Comparison of ENCODE assay signal across 22 cellular contexts in genomic region chr3:186352369-186352768, GRCh38. TPM values are rescaled to one million over a fixed set of nuclear protein-coding genes. Genes with fewer than 3 reads are reported as not detected.
DNase-seq lines count a peak whose midpoint lies in the region; ATAC-seq and TF ChIP-seq lines count a peak whose summit lies in the region.
"Had no signal": no experiment of that assay in that cellular context is flagged by ENCODE, and none has a peak within 500 bp of the region (broad histone marks: within the 10 kb centered on the region; RNA-seq: fewer than 3 reads in every experiment).

No MANE protein-coding gene starts in this region.

- TF ChIP-seq CTCF in CD14-positive monocyte (IDR thresholded peaks at IDR 0.05) (no peak), HL-60 (IDR thresholded peaks at IDR 0.05; ENCODE audit: insufficient read depth, low read length) (no peak), gastroesophageal sphincter (IDR thresholded peaks at IDR 0.05) (no peak)

- no peaks in the 10 kb centered on the region for H3K9me3 ChIP-seq in gastroesophageal sphincter
- H3K9me3 ChIP-seq: A549 had no signal

- H3K4me3 ChIP-seq in HL-60 (replicated peaks; ENCODE audit: insufficient read depth, low read length): no peak overlapping the region
- no peak overlapping the region for H3K4me3 ChIP-seq in gastroesophageal sphincter
- H3K4me3 ChIP-seq: A549 had no signal

- TF ChIP-seq EP300 in gastroesophageal sphincter (IDR thresholded peaks at IDR 0.05): no peak

- peaks cover 0 to 61% (median 10%) of the 10 kb centered on the region in 3 donors for H3K4me1 ChIP-seq in gastroesophageal sphincter
- H3K4me1 ChIP-seq: A549 had no signal

- ATAC-seq in gastroesophageal sphincter (no peak), GM19351 (IDR thresholded peaks at IDR 0.05; ENCODE audit: unreplicated experiment) (no peak)
- ATAC-seq: A549, HCT116 had no signal

- no peak overlapping the region for H3K4me3 Mint-ChIP-seq in CD14-positive monocyte
- H3K4me3 Mint-ChIP-seq in activated CD4-positive, alpha-beta T cell treated with anti-CD3 and anti-CD28 coated beads, Interleukin-2, amount 10 ng/mL, durations not matched to agents 24 days and 14 days: no peak overlapping the region
- H3K4me3 Mint-ChIP-seq: CD4-positive, alpha-beta memory T cell; HFFc6 had no signal

- H3K27me3 ChIP-seq in HL-60 (ENCODE audit: insufficient read depth, poor library complexity, severe bottlenecking) (no peaks in the 10 kb centered on the region), gastroesophageal sphincter (no peaks in the 10 kb centered on the region)

- DNase-seq in NCI-H2171 treated with DMSO at 0.1 percent for 48 hours (lab: John Stamatoyannopoulos, UW) (peak; percentile 22), NCI-H2171 (lab: John Stamatoyannopoulos, UW) (no peak), CD14-positive monocyte (ENCODE audit: low spot score) (no peak), HL-60 (ENCODE audit: low read depth in 1 of 2, low spot score in 1 of 2) (peak in 1 of 2 experiments; percentile 47), SHP77 (lab: John Stamatoyannopoulos, UW) (no peak)
- DNase-seq in activated CD4-positive, alpha-beta T cell treated with anti-CD3 and anti-CD28 coated beads, Interleukin-2, amount 10 ng/mL, durations not matched to agents 24 days and 14 days: no peak
- DNase-seq: AML-193; CD4-positive, alpha-beta memory T cell; DMS53; DND-41; EL; GOT3; H7; HFFc6 had no signal

- H3K36me3 Mint-ChIP-seq in CD14-positive monocyte: peaks cover 7 to 14% of the 10 kb centered on the region in 2 donors
- H3K36me3 Mint-ChIP-seq in activated CD4-positive, alpha-beta T cell treated with anti-CD3 and anti-CD28 coated beads, Interleukin-2, amount 10 ng/mL, durations not matched to agents 24 days and 14 days (ENCODE audit: low read depth): no peaks in the 10 kb centered on the region
- H3K36me3 Mint-ChIP-seq: CD4-positive, alpha-beta memory T cell had no signal

- H3K27me3 Mint-ChIP-seq in CD14-positive monocyte (ENCODE audit: low read depth in 3 of 3): no peaks in the 10 kb centered on the region
- peaks cover 14% of the 10 kb centered on the region for H3K27me3 Mint-ChIP-seq in activated CD4-positive, alpha-beta T cell treated with anti-CD3 and anti-CD28 coated beads, Interleukin-2, amount 10 ng/mL, durations not matched to agents 24 days and 14 days

- 74 to 90% methylated on average over 2 to 4 of the region's 4 CpGs for whole genome bisulfite sequencing in gastroesophageal sphincter (ENCODE audit: low coverage in 1 of 2), 2 donors

- TF ChIP-seq POLR2A in gastroesophageal sphincter (IDR thresholded peaks at IDR 0.05): no peak

- H3K27ac ChIP-seq in HL-60 (replicated peaks): peak overlapping the region; percentile 0; the same call in 1 of the 2 replicates
- H3K27ac ChIP-seq in gastroesophageal sphincter: peak overlapping the region; percentile 11 to 49 (median 16)
- H3K27ac ChIP-seq: 22Rv1, A549, C4-2B had no signal

- intact Hi-C loops in CD14-positive monocyte (cut with micrococcal nuclease): no loop called here
- intact Hi-C loops in activated CD4-positive, alpha-beta T cell treated with anti-CD3 and anti-CD28 coated beads, Interleukin-2, amount 10 ng/mL, durations not matched to agents 24 days and 14 days (cut with micrococcal nuclease): loop anchor here (10.0 kb wide), 1 partner anchor 248 kb away; the partner anchor contains the start of gene ETV5

- H3K4me1 Mint-ChIP-seq in CD14-positive monocyte: peaks cover 86% of the 10 kb centered on the region
- no peaks in the 10 kb centered on the region for H3K4me1 Mint-ChIP-seq in activated CD4-positive, alpha-beta T cell treated with anti-CD3 and anti-CD28 coated beads, Interleukin-2, amount 10 ng/mL, durations not matched to agents 24 days and 14 days
- H3K4me1 Mint-ChIP-seq: CD4-positive, alpha-beta memory T cell had no signal

- no peaks in the 10 kb centered on the region for H3K36me3 ChIP-seq in gastroesophageal sphincter

- no peaks in the 10 kb centered on the region for H3K9me3 Mint-ChIP-seq in CD14-positive monocyte
- H3K9me3 Mint-ChIP-seq in activated CD4-positive, alpha-beta T cell treated with anti-CD3 and anti-CD28 coated beads, Interleukin-2, amount 10 ng/mL, durations not matched to agents 24 days and 14 days: no peaks in the 10 kb centered on the region
- H3K9me3 Mint-ChIP-seq: HFFc6 had no signal

- H3K27ac Mint-ChIP-seq in CD14-positive monocyte: peak overlapping the region in 6 of 7 donors; percentile 6 to 75 (median 46)
- H3K27ac Mint-ChIP-seq in activated CD4-positive, alpha-beta T cell treated with anti-CD3 and anti-CD28 coated beads, Interleukin-2, amount 10 ng/mL, durations not matched to agents 24 days and 14 days: no peak overlapping the region
- H3K27ac Mint-ChIP-seq: CD4-positive, alpha-beta memory T cell; HFFc6 had no signal

RNA-seq across cellular contexts. Expression of gene DGKG, which starts 9.7 kb away (rescaled TPM):
- 1 to 10 TPM; 4.2 to 4.3 TPM for polyA plus RNA-seq in CD14-positive monocyte
- total RNA-seq in gastroesophageal sphincter: 100 to 1,000 TPM in 2 of 4 donors, 10 to 100 TPM in 2; 46.3 to 134 (median 90.4) TPM
- total RNA-seq in activated CD4-positive, alpha-beta T cell treated with anti-CD3 and anti-CD28 coated beads, Interleukin-2, amount 10 ng/mL, durations not matched to agents 24 days and 14 days: 0.14 and 0.28 TPM in 2 replicates
- total RNA-seq: G401 had no signal
- polyA plus RNA-seq: BJ; CD4-positive, alpha-beta memory T cell had no signal

Comparison
In these comparisons a context has a peak if more than half of its experiments do, and no peak if none do; other contexts are left out.
1. RNA of gene DGKG, which starts 9.7 kb away (total RNA-seq): 46.3 to 134 TPM in gastroesophageal sphincter; 0.14 to 0.28 TPM in activated CD4-positive, alpha-beta T cell treated with anti-CD3 and anti-CD28 coated beads, Interleukin-2, amount 10 ng/mL, durations not matched to agents 24 days and 14 days; every median in the first group is over 10 times any median in the second.